ENCODE assay signal across 22 cellular contexts in genomic region chr10:42801135-42801534, GRCh38. TPM values are rescaled to one million over a fixed set of nuclear protein-coding genes. Genes with fewer than 3 reads are reported as not detected.
DNase-seq lines count a peak whose midpoint lies in the region; ATAC-seq and TF ChIP-seq lines count a peak whose summit lies in the region.
"Had no signal": no experiment of that assay in that cellular context is flagged by ENCODE, and none has a peak within 500 bp of the region (broad histone marks: within the 10 kb centered on the region; RNA-seq: fewer than 3 reads in every experiment).

No MANE protein-coding gene starts in this region.

- H3K9me3 ChIP-seq in MG63 = no peaks in the 10 kb centered on the region
- H3K9me3 ChIP-seq: adrenal gland, psoas muscle, upper lobe of left lung had no signal

- H3K27me3 ChIP-seq in MG63 (no peaks in the 10 kb centered on the region), H7 (ENCODE audit: control insufficient read depth, insufficient read depth, low read length) (no peaks in the 10 kb centered on the region)
- H3K27me3 ChIP-seq: adrenal gland, cardiac muscle cell, upper lobe of left lung had no signal

- H3K36me3 ChIP-seq in MG63 (peaks cover 84% of the 10 kb centered on the region), H7 (replicated peaks; ENCODE audit: control insufficient read depth, insufficient read depth, low read length) (peaks cover 35% of the 10 kb centered on the region)

- peak; percentile 73 to 87 for ATAC-seq in natural killer cell treated with Interleukin-12 subunit alpha and Interleukin-12 subunit beta and Interleukin-15 and Interleukin-18, amount 100 ng/mL, for 72 hours
- ATAC-seq in natural killer cell = no peak
- ATAC-seq in HG02852 (IDR thresholded peaks at IDR 0.05; ENCODE audit: unreplicated experiment) = peak; percentile 64
- ATAC-seq in activated naive CD4-positive, alpha-beta T cell treated with anti-CD3 and anti-CD28 coated beads, Interleukin-2, amount 50 U/mL, for 72 hours = peak; percentile 94 to 95
- ATAC-seq in stimulated activated naive CD8-positive, alpha-beta T cell treated with anti-CD3 and anti-CD28 coated beads, Interleukin-15, Interleukin-2, amounts not matched to agents 100 U/mL and 50 U/mL, for 24 hours = peak; percentile 93
- no peak for ATAC-seq in GM21786 (IDR thresholded peaks at IDR 0.05; ENCODE audit: unreplicated experiment)
- ATAC-seq: left ventricle myocardium superior, psoas muscle had no signal

- intact Hi-C loops in natural killer cell (cut with micrococcal nuclease) = no loop called here

- no peaks in the 10 kb centered on the region for H3K27me3 Mint-ChIP-seq in natural killer cell treated with Interleukin-12 subunit alpha and Interleukin-12 subunit beta and Interleukin-15 and Interleukin-18, amount 100 ng/mL, for 72 hours
- no peaks in the 10 kb centered on the region for H3K27me3 Mint-ChIP-seq in natural killer cell (ENCODE audit: low read depth in 2 of 2)
- H3K27me3 Mint-ChIP-seq: dendritic cell treated with granulocyte-macrophage colony-stimulating factor and Interleukin-4, amounts not matched to agents 40 ng/mL and 50 ng/mL, for 4 days had no signal

- H3K4me3 ChIP-seq in MG63 (no peak overlapping the region), H7 (ENCODE audit: insufficient read depth, low read depth, low read length) (no peak overlapping the region)
- H3K4me3 ChIP-seq: adrenal gland, cardiac muscle cell, psoas muscle, upper lobe of left lung had no signal

- H3K4me3 Mint-ChIP-seq in natural killer cell treated with Interleukin-12 subunit alpha and Interleukin-12 subunit beta and Interleukin-15 and Interleukin-18, amount 100 ng/mL, for 72 hours = peak overlapping the region; percentile 72
- H3K4me3 Mint-ChIP-seq in natural killer cell = no peak overlapping the region
- H3K4me3 Mint-ChIP-seq: dendritic cell treated with granulocyte-macrophage colony-stimulating factor and Interleukin-4, amounts not matched to agents 40 ng/mL and 50 ng/mL, for 4 days; H9; neural crest cell had no signal

- H3K36me3 Mint-ChIP-seq in natural killer cell treated with Interleukin-12 subunit alpha and Interleukin-12 subunit beta and Interleukin-15 and Interleukin-18, amount 100 ng/mL, for 72 hours = peaks cover 64% of the 10 kb centered on the region
- H3K36me3 Mint-ChIP-seq in natural killer cell = peaks cover 46% of the 10 kb centered on the region
- H3K36me3 Mint-ChIP-seq in activated naive CD4-positive, alpha-beta T cell treated with anti-CD3 and anti-CD28 coated beads, Interleukin-2, amount 50 U/mL, for 72 hours = peaks cover 41 to 79% of the 10 kb centered on the region in 2 donors

- peak overlapping the region; percentile 74 to 87 for H3K27ac Mint-ChIP-seq in natural killer cell treated with Interleukin-12 subunit alpha and Interleukin-12 subunit beta and Interleukin-15 and Interleukin-18, amount 100 ng/mL, for 72 hours
- no peak overlapping the region for H3K27ac Mint-ChIP-seq in natural killer cell
- peak overlapping the region; percentile 30 to 86 for H3K27ac Mint-ChIP-seq in activated naive CD4-positive, alpha-beta T cell treated with anti-CD3 and anti-CD28 coated beads, Interleukin-2, amount 50 U/mL, for 72 hours
- H3K27ac Mint-ChIP-seq: dendritic cell treated with granulocyte-macrophage colony-stimulating factor and Interleukin-4, amounts not matched to agents 40 ng/mL and 50 ng/mL, for 4 days; H9 had no signal

- H3K4me1 Mint-ChIP-seq in natural killer cell treated with Interleukin-12 subunit alpha and Interleukin-12 subunit beta and Interleukin-15 and Interleukin-18, amount 100 ng/mL, for 72 hours (ENCODE audit: low read depth in 2 of 2) = peaks cover 18 to 23% of the 10 kb centered on the region in 2 donors
- peaks cover 0 to 7% of the 10 kb centered on the region in 2 donors for H3K4me1 Mint-ChIP-seq in natural killer cell
- H3K4me1 Mint-ChIP-seq: H9, neural crest cell had no signal

- TF ChIP-seq CTCF in natural killer cell (IDR thresholded peaks at IDR 0.05) = no peak

- no peak for DNase-seq in natural killer cell treated with Interleukin-12 subunit alpha and Interleukin-12 subunit beta and Interleukin-15 and Interleukin-18, amount 100 ng/mL, for 72 hours (ENCODE audit: low spot score)
- DNase-seq in natural killer cell (no peak), MG63 (no peak), H7 (no peak)
- no peak for DNase-seq in activated naive CD4-positive, alpha-beta T cell treated with anti-CD3 and anti-CD28 coated beads, Interleukin-2, amount 50 U/mL, for 72 hours (ENCODE audit: low spot score in 2 of 2)
- no peak for DNase-seq in stimulated activated naive CD8-positive, alpha-beta T cell treated with anti-CD3 and anti-CD28 coated beads, Interleukin-15, Interleukin-2, amounts not matched to agents 100 U/mL and 50 U/mL, for 24 hours
- DNase-seq: activated CD8-positive, alpha-beta memory T cell treated with anti-CD3 and anti-CD28 coated beads, Interleukin-2, amount 50 U/mL, for 4 hours; adrenal gland; GF-D8; H9; left ventricle myocardium superior; NCI-H1436; NCI-H526 treated with DMSO at 0.1 percent for 48 hours; psoas muscle; stimulated activated CD4-positive, alpha-beta T cell treated with anti-CD3 and anti-CD28 coated beads, Interleukin-4, amount 100 ng/mL, for 1 hour; T1000; upper lobe of left lung had no signal

- no peaks in the 10 kb centered on the region for H3K9me3 Mint-ChIP-seq in natural killer cell treated with Interleukin-12 subunit alpha and Interleukin-12 subunit beta and Interleukin-15 and Interleukin-18, amount 100 ng/mL, for 72 hours
- H3K9me3 Mint-ChIP-seq in natural killer cell = no peaks in the 10 kb centered on the region
- H3K9me3 Mint-ChIP-seq in activated naive CD4-positive, alpha-beta T cell treated with anti-CD3 and anti-CD28 coated beads, Interleukin-2, amount 50 U/mL, for 72 hours = peaks cover 0 to 5% of the 10 kb centered on the region in 2 donors
- H3K9me3 Mint-ChIP-seq: dendritic cell treated with granulocyte-macrophage colony-stimulating factor and Interleukin-4, amounts not matched to agents 40 ng/mL and 50 ng/mL, for 4 days; H9; neural crest cell had no signal

RNA-seq across cellular contexts. Expression of gene BMS1, which starts 18.5 kb away (rescaled TPM):
- total RNA-seq in natural killer cell treated with Interleukin-12 subunit alpha and Interleukin-12 subunit beta and Interleukin-15 and Interleukin-18, amount 100 ng/mL, for 72 hours = 10 to 100 TPM; 24.1 to 34.2 TPM
- total RNA-seq in natural killer cell = 10 to 100 TPM; 10.4 to 12.1 (median 11.9) TPM
- 10 to 100 TPM; 14.9 to 24.5 TPM for total RNA-seq in activated naive CD4-positive, alpha-beta T cell treated with anti-CD3 and anti-CD28 coated beads, Interleukin-2, amount 50 U/mL, for 72 hours
- total RNA-seq in MG63 (2014; rRNA removed; shearing (Covaris generic); ENCODE audit: low replicate concordance) = 20.6 and 22.0 TPM in 2 replicates
- 18.5 and 26.1 TPM in 2 replicates for total RNA-seq in H7 (2014; rRNA removed; shearing (Covaris generic))

Comparison
In these comparisons a context has a peak if more than half of its experiments do, and no peak if none do; other contexts are left out.
1. ATAC-seq: peak in natural killer cell treated with Interleukin-12 subunit alpha and Interleukin-12 subunit beta and Interleukin-15 and Interleukin-18, amount 100 ng/mL, for 72 hours (2 of 2), HG02852 (single experiment), activated naive CD4-positive, alpha-beta T cell treated with anti-CD3 and anti-CD28 coated beads, Interleukin-2, amount 50 U/mL, for 72 hours (2 of 2) and stimulated activated naive CD8-positive, alpha-beta T cell treated with anti-CD3 and anti-CD28 coated beads, Interleukin-15, Interleukin-2, amounts not matched to agents 100 U/mL and 50 U/mL, for 24 hours (single experiment); none in natural killer cell (0 of 3) and GM21786 (single experiment).
2. H3K27ac Mint-ChIP-seq: peak in natural killer cell treated with Interleukin-12 subunit alpha and Interleukin-12 subunit beta and Interleukin-15 and Interleukin-18, amount 100 ng/mL, for 72 hours (2 of 2) and activated naive CD4-positive, alpha-beta T cell treated with anti-CD3 and anti-CD28 coated beads, Interleukin-2, amount 50 U/mL, for 72 hours (2 of 2); none in natural killer cell (0 of 2).